Comparison of ENCODE assay signal across 2 cellular contexts in genomic region chr3:4525555-4526238, GRCh38.
TF ChIP-seq lines count a peak whose summit lies in the region.

No MANE protein-coding gene starts in this region.

TF ChIP-seq in SK-N-SH, 30 proteins besides CTCF, POLR2A, EP300 and RAD21:
- TF ChIP-seq GATA2 (CRISPR knock-in tag; IDR thresholded peaks at IDR 0.05) (peak; percentile 29; the same call in 1 of the 2 replicates), ELF1 (IDR thresholded peaks at IDR 0.05) (no peak)
TF ChIP-seq in SK-N-SH: peak in this region for 1.

TF ChIP-seq in SK-N-SH treated with all-trans-retinoic acid at 6 μM for 48 hours, 23 proteins besides CTCF, POLR2A, EP300 and RAD21:
- TF ChIP-seq BACH2 (CRISPR knock-in tag; IDR thresholded peaks at IDR 0.05; ENCODE audit: borderline replicate concordance) (no peak), ZNF70 (CRISPR knock-in tag; IDR thresholded peaks at IDR 0.05) (no peak), ISL1 (CRISPR knock-in tag; IDR thresholded peaks at IDR 0.05) (no peak), ZNF565 (CRISPR knock-in tag; conservative IDR thresholded peaks at IDR 0.05; ENCODE audit: low read depth) (no peak), POU6F1 (CRISPR knock-in tag; IDR thresholded peaks at IDR 0.05; ENCODE audit: borderline replicate concordance, low read depth) (no peak)
